In genomic region chr9:21334969-21335632, GRCh38 we compare ENCODE assay signal across 8 cellular contexts. TPM values are rescaled to one million over a fixed set of nuclear protein-coding genes. Genes with fewer than 3 reads are reported as not detected.
DNase-seq lines count a peak whose midpoint lies in the region; ATAC-seq lines count a peak whose summit lies in the region.

Gene KLHL9 (minus strand): TSS chr9:21335404. CDS start chr9:21334859, 545 bp downstream.

- no peaks in the 10 kb centered on the region for H3K9me3 ChIP-seq in CD8-positive, alpha-beta memory T cell (ENCODE audit: low read length)
- peaks cover 14% of the 10 kb centered on the region; the same call in 1 of the 2 replicates for H3K9me3 ChIP-seq in NT2/D1 (ENCODE audit: insufficient read depth, low read length)
- H3K9me3 ChIP-seq in muscle layer of colon (ENCODE audit: low read length), result no peaks in the 10 kb centered on the region

- peak within 1 kb of the TSS; percentile 94 to 97 (median 96) for H3K27ac Mint-ChIP-seq in CD8-positive, alpha-beta memory T cell

- no peaks in the 10 kb centered on the region for H3K36me3 ChIP-seq in CD8-positive, alpha-beta memory T cell (ENCODE audit: insufficient read depth, low read length)
- peaks cover 39% of the 10 kb centered on the region for H3K36me3 ChIP-seq in NT2/D1 (ENCODE audit: insufficient read depth, insufficient read length, low read length)
- peaks cover 12% of the 10 kb centered on the region for H3K36me3 ChIP-seq in muscle layer of colon (ENCODE audit: insufficient read depth, low read length)

- H3K9ac ChIP-seq in NT2/D1 (ENCODE audit: insufficient read length, low read depth) (peak within 1 kb of the TSS; percentile 94), muscle layer of colon (ENCODE audit: low read length) (peak within 1 kb of the TSS; percentile 87)

- H3K27me3 ChIP-seq in CD8-positive, alpha-beta memory T cell (ENCODE audit: insufficient read depth, low read length, poor library complexity, severe bottlenecking), result peaks cover 5% of the 10 kb centered on the region
- H3K27me3 ChIP-seq in NT2/D1 (ENCODE audit: insufficient read depth, insufficient read length), result no peaks in the 10 kb centered on the region
- H3K27me3 ChIP-seq in muscle layer of colon (ENCODE audit: control insufficient read depth in 1 of 2, insufficient read depth in 2 of 2, low read length in 2 of 2), result no peaks in the 10 kb centered on the region

- peak; percentile 81 to 92 (median 86) for DNase-seq in CD8-positive, alpha-beta memory T cell
- DNase-seq in HS-27A (ENCODE audit: low read depth) (peak; percentile 52), NT2/D1 (ENCODE audit: low read depth, low spot score) (peak; percentile 84)
- peak; percentile 85 for DNase-seq in activated T-cell treated with anti-CD3 and anti-CD28 coated beads, Interleukin-2, amount 50 U/mL, for 1 hour
- peak; percentile 67 to 74 for DNase-seq in stimulated activated CD8-positive, alpha-beta memory T cell treated with anti-CD3 and anti-CD28 coated beads, Interleukin-7, amount 100 ng/mL, for 1 hour (ENCODE audit: low read depth in 2 of 2)

- CTCF ChIA-PET in CD8-positive, alpha-beta memory T cell (lab: Charles Lee), result interaction anchor here (0.7 to 3.2 kb wide), 9 partner anchors 8 to 152 kb away, joined by 3 to 25 read pairs (median 3); no protein-coding TSS in a partner anchor

- H3K9me3 Mint-ChIP-seq in CD8-positive, alpha-beta memory T cell, result peaks cover 0 to 5% (median 0%) of the 10 kb centered on the region in 5 donors

- H3K4me3 Mint-ChIP-seq in CD8-positive, alpha-beta memory T cell, result peak within 1 kb of the TSS; percentile 92 to 99 (median 94)

- peaks cover 53 to 61% (median 59%) of the 10 kb centered on the region in 3 donors for H3K4me1 Mint-ChIP-seq in CD8-positive, alpha-beta memory T cell

- peaks cover 45% of the 10 kb centered on the region for H3K4me1 ChIP-seq in CD8-positive, alpha-beta memory T cell (ENCODE audit: insufficient read depth, low read length)
- H3K4me1 ChIP-seq in NT2/D1 (ENCODE audit: insufficient read depth, insufficient read length) (no peaks in the 10 kb centered on the region), muscle layer of colon (ENCODE audit: insufficient read depth, low read length) (peaks cover 41% of the 10 kb centered on the region)

- peak within 1 kb of the TSS; percentile 89 for H3K27ac ChIP-seq in CD8-positive, alpha-beta memory T cell (ENCODE audit: low read depth, low read length)
- H3K27ac ChIP-seq in muscle layer of colon (ENCODE audit: low read depth, low read length), result peak within 1 kb of the TSS; percentile 93

- POLR2A ChIA-PET in CD8-positive, alpha-beta memory T cell (lab: Charles Lee), result interaction anchor here (0.6 to 1.3 kb wide), 8 partner anchors 22 to 713 kb away, joined by 3 to 6 read pairs (median 3); partner anchors contain the start of gene MLLT3

- peak; percentile 83 for ATAC-seq in GM19467 (IDR thresholded peaks at IDR 0.05; ENCODE audit: unreplicated experiment)
- peak; percentile 100 for ATAC-seq in esophagus mucosa

- peaks cover 6 to 9% of the 10 kb centered on the region in 2 donors for H3K27me3 Mint-ChIP-seq in CD8-positive, alpha-beta memory T cell

- H3K36me3 Mint-ChIP-seq in CD8-positive, alpha-beta memory T cell, result peaks cover 6 to 40% (median 6%) of the 10 kb centered on the region in 3 donors

- H3K4me3 ChIP-seq in CD8-positive, alpha-beta memory T cell (ENCODE audit: low read length), result peak within 1 kb of the TSS; percentile 84
- H3K4me3 ChIP-seq in NT2/D1 (ENCODE audit: insufficient read length, low read depth), result peak within 1 kb of the TSS; percentile 87
- H3K4me3 ChIP-seq in muscle layer of colon (ENCODE audit: low read depth in 1 of 2, low read length in 2 of 2), result peak within 1 kb of the TSS; percentile 84 to 97

RNA-seq across cellular contexts. Expression of gene KLHL9, which starts in this region (rescaled TPM):
- total RNA-seq in CD8-positive, alpha-beta memory T cell, result 10 to 100 TPM; 16.0 to 16.3 TPM
- polyA plus RNA-seq in CD8-positive, alpha-beta memory T cell, result 16.9 TPM
- 10.1 TPM for total RNA-seq in esophagus mucosa

Comparison
In these comparisons a context has a peak if more than half of its experiments do, and no peak if none do; other contexts are left out.
1. Peak in every context shown above with its lines: DNase-seq, ATAC-seq, H3K4me3 ChIP-seq and H3K27ac ChIP-seq.